23 cellular contexts compared by ENCODE assay signal in the genomic region with DNA sequence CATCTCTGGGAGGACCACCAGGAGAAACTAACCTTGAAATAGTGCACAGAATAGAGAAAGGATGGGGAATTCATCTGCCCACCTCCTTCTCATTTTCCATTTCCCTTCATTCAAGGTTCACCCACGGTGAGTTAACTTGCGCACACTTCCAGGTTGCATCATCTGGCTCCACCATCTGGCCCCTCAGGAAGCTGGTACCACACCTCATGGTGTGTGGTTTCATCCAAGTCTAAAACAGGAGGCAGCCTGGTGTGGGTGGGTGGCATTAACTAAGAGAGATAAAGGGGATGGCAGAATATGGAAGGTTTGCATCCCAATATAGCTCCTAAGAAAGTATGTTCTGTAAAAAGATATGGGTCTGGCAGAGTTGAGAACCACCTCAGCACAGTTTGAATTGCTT. TPM values are rescaled to one million over a fixed set of nuclear protein-coding genes. Genes with fewer than 3 reads are reported as not detected.
A peak's percentile ranks its signal among the peaks of the same experiment; 100 is the strongest.
DNase-seq lines count a peak whose midpoint lies in the region; ATAC-seq, FAIRE-seq and TF ChIP-seq lines count a peak whose summit lies in the region.
"Had no signal": no experiment of that assay in that cellular context is flagged by ENCODE, and none has a peak within 500 bp of the region (broad histone marks: within the 10 kb centered on the region; RNA-seq: fewer than 3 reads in every experiment).

No MANE protein-coding gene starts in this region.

- H3K27ac ChIP-seq in K562 (ENCODE audit: extremely low read depth, low read depth, low read length) = no peak overlapping the region
- H3K27ac ChIP-seq in hepatocyte = no peak overlapping the region
- H3K27ac ChIP-seq: GM23248, RWPE1, SJCRH30 had no signal

- no peaks in the 10 kb centered on the region; the same call in 1 of the 2 replicates for H4K20me1 ChIP-seq in K562 (replicated peaks; ENCODE audit: control insufficient read depth, insufficient read depth, low read length)
- no peaks in the 10 kb centered on the region for H4K20me1 ChIP-seq in hepatocyte (ENCODE audit: insufficient read depth, poor library complexity, severe bottlenecking)

- no peak for FAIRE-seq in K562 (lab: Jason Lieb, UNC)
- FAIRE-seq: GM12891 had no signal

- H3K9ac ChIP-seq in K562 (ENCODE audit: insufficient read depth in 1 of 2, low read depth in 2 of 2, low read length in 2 of 2) = no peak overlapping the region
- H3K9ac ChIP-seq: GM23248 had no signal

- BruUV-seq in K562 (replicated peaks; lab: Mats Ljungman, UMichigan) = no TSS peak

- no peak for TF ChIP-seq RAD21 in K562 (CRISPR knock-in tag; conservative IDR thresholded peaks at IDR 0.05 in 1 of 2, IDR thresholded peaks at IDR 0.05 in 1 of 2)

- H2AFZ ChIP-seq in K562 (ENCODE audit: low read depth, low read length) = no peak overlapping the region
- no peak overlapping the region for H2AFZ ChIP-seq in hepatocyte
- H2AFZ ChIP-seq: GM23248 had no signal

- POLR2A ChIA-PET in K562 (lab: Yijun Ruan, JAX) = no interaction called here

- H3K79me2 ChIP-seq in K562 (ENCODE audit: control insufficient read depth, insufficient read depth, low read length) = no peaks in the 10 kb centered on the region
- no peaks in the 10 kb centered on the region for H3K79me2 ChIP-seq in hepatocyte

- CTCF ChIA-PET in K562 (lab: Yijun Ruan, JAX; ENCODE audit: low intra/inter-chr PET ratio) = no interaction called here

- TF ChIP-seq CTCF in K562 (IDR thresholded peaks at IDR 0.05 in 2 of 3, conservative IDR thresholded peaks at IDR 0.05 in 1 of 3; ENCODE audit: insufficient read depth in 2 of 3, low read depth in 1 of 3, low read length in 3 of 3) (no peak), hepatocyte (IDR thresholded peaks at IDR 0.05; ENCODE audit: poor library complexity) (no peak)

- peaks cover 0 to 4% of the 10 kb centered on the region in 2 experiments; a peak in 1 of 5 replicates for H3K27me3 ChIP-seq in K562 (ENCODE audit: control insufficient read depth in 2 of 2, insufficient read depth in 2 of 2, low read length in 2 of 2)
- no peaks in the 10 kb centered on the region for H3K27me3 ChIP-seq in hepatocyte
- H3K27me3 ChIP-seq: SJCRH30 had no signal

- H3K4me1 ChIP-seq in K562 (replicated peaks in 1 of 2; ENCODE audit: control insufficient read depth in 2 of 2, insufficient read depth in 2 of 2, low read length in 2 of 2) (peaks cover 0 to 7% of the 10 kb centered on the region in 2 experiments; a peak in 2 of 5 replicates), hepatocyte (ENCODE audit: insufficient read depth) (peaks cover 6% of the 10 kb centered on the region)

- no peak for TF ChIP-seq POLR2A in K562 (conservative IDR thresholded peaks at IDR 0.05)

- no peaks in the 10 kb centered on the region for H3K9me1 ChIP-seq in K562 (ENCODE audit: control insufficient read depth, insufficient read depth, low read length)

- 14% methylated on average over 2 of the region's 2 CpGs for WGBS in K562 (ENCODE audit: insufficient coverage, low coverage, missing lambda C conversion rate)
- 96% methylated on average over 2 of the region's 2 CpGs for WGBS in hepatocyte (ENCODE audit: low lambda C conversion rate, missing lambda C conversion rate)

- TF ChIP-seq EP300 in K562 (IDR thresholded peaks at IDR 0.05; ENCODE audit: low read length) = no peak

- peaks cover 0 to 10% of the 10 kb centered on the region in 2 donors for H3K9me3 Mint-ChIP-seq in stimulated activated naive CD8-positive, alpha-beta T cell treated with anti-CD3 and anti-CD28 coated beads, Interleukin-15, amount 100 ng/mL, for 72 hours

- no peaks in the 10 kb centered on the region for H3K9me2 ChIP-seq in hepatocyte (replicated peaks; ENCODE audit: insufficient read depth)

- peak; percentile 7 for DNase-seq in NCI-H82 (lab: John Stamatoyannopoulos, UW)
- DNase-seq in NCI-H82 treated with DMSO at 0.1 percent for 48 hours (lab: John Stamatoyannopoulos, UW; ENCODE audit: unreplicated experiment) = no peak
- DNase-seq in Jurkat, Clone E6-1 (ENCODE audit: low read depth, low spot score) = peak; percentile 9
- no peak for DNase-seq in K562 (ENCODE audit: extremely low read depth in 1 of 4, low spot score in 3 of 4)
- no peak for DNase-seq in stimulated activated naive CD8-positive, alpha-beta T cell treated with anti-CD3 and anti-CD28 coated beads, Interleukin-15, amount 100 ng/mL, for 72 hours
- DNase-seq in activated CD4-positive, alpha-beta T cell treated with anti-CD3 and anti-CD28 coated beads for 4 hours = no peak
- DNase-seq in SK-N-DZ (ENCODE audit: low spot score) = no peak
- no peak for DNase-seq in hepatocyte (ENCODE audit: low spot score)
- DNase-seq: COR-L47; GM23248; KBM-7; NCI-H1417 treated with DMSO at 0.1 percent for 48 hours; NCI-H2081; NCI-H2227 treated with DMSO at 0.1 percent for 48 hours; NCI-H524 treated with DMSO at 0.1 percent for 48 hours; NK-92 treated with Interleukin-12 subunit alpha and Interleukin-12 subunit beta, amount 100 ng/mL, for 24 hours; SJCRH30; SW 1271 had no signal

- peaks cover 35% of the 10 kb centered on the region for H3K27me3 Mint-ChIP-seq in stimulated activated naive CD8-positive, alpha-beta T cell treated with anti-CD3 and anti-CD28 coated beads, Interleukin-15, amount 100 ng/mL, for 72 hours

- H3K27ac Mint-ChIP-seq in stimulated activated naive CD8-positive, alpha-beta T cell treated with anti-CD3 and anti-CD28 coated beads, Interleukin-15, amount 100 ng/mL, for 72 hours = peak overlapping the region in 1 of 2 donors; percentile 22
- H3K27ac Mint-ChIP-seq: CD14-positive monocyte had no signal

- H3K4me3 ChIP-seq in Jurkat, Clone E6-1 (ENCODE audit: low read length) = no peak overlapping the region
- H3K4me3 ChIP-seq in K562 (no peak overlapping the region), hepatocyte (no peak overlapping the region)
- H3K4me3 ChIP-seq: GM23248, SJCRH30 had no signal

- ATAC-seq in K562 = no peak
- ATAC-seq in stimulated activated naive CD8-positive, alpha-beta T cell treated with anti-CD3 and anti-CD28 coated beads, Interleukin-15, amount 100 ng/mL, for 72 hours = no peak

- no peaks in the 10 kb centered on the region for H3K9me3 ChIP-seq in K562 (replicated peaks; ENCODE audit: control insufficient read depth, insufficient read depth, low read depth, low read length)
- H3K9me3 ChIP-seq in hepatocyte (ENCODE audit: low read depth) = peaks cover 11% of the 10 kb centered on the region

- in situ Hi-C loops in K562 (cut with MboI) = no loop called here

- intact Hi-C loops in K562 (cut with micrococcal nuclease) = no loop called here

- peak overlapping the region; percentile 6 to 24 for H3K4me3 Mint-ChIP-seq in stimulated activated naive CD8-positive, alpha-beta T cell treated with anti-CD3 and anti-CD28 coated beads, Interleukin-15, amount 100 ng/mL, for 72 hours
- H3K4me3 Mint-ChIP-seq: CD14-positive monocyte had no signal

- H3K36me3 ChIP-seq in K562 (ENCODE audit: control insufficient read depth, insufficient read depth, low read length) = no peaks in the 10 kb centered on the region
- H3K36me3 ChIP-seq in hepatocyte (replicated peaks; ENCODE audit: insufficient read depth, low read depth) = peaks cover 10% of the 10 kb centered on the region
- H3K36me3 ChIP-seq: SJCRH30 had no signal

- H3K4me2 ChIP-seq in K562 (ENCODE audit: insufficient read depth, low read length) = no peak overlapping the region
- H3K4me2 ChIP-seq in hepatocyte = no peak overlapping the region

- H3K4me1 Mint-ChIP-seq in stimulated activated naive CD8-positive, alpha-beta T cell treated with anti-CD3 and anti-CD28 coated beads, Interleukin-15, amount 100 ng/mL, for 72 hours = peaks cover 47% of the 10 kb centered on the region

RNA-seq across cellular contexts. Expression of a gene that starts 3.8 kb away (rescaled TPM):
- polyA plus RNA-seq in Jurkat, Clone E6-1 (2012; ENCODE audit: insufficient read depth, insufficient read length) = not detected
- 0.46 and 1.1 TPM in 2 replicates for total RNA-seq in K562 (2011; cell fraction: chromatin; rRNA removed; ENCODE audit: low replicate concordance)
- total RNA-seq in K562 (2011; cell fraction: nucleolus; rRNA removed) = 0.50 and 0.53 TPM in 2 replicates
- 0.31 and 0.51 TPM in 2 replicates for total RNA-seq in K562 (2011; cell fraction: nucleoplasm; rRNA removed)
- 0.12 and 0.27 TPM in 2 replicates for total RNA-seq in K562 (2014; rRNA removed)
- 0.22 and 0.29 TPM in 2 replicates for total RNA-seq in K562 (2014; rRNA removed; fragmentation: Illumina TruSeq; extraction: Trizol)
- 0.22 and 0.23 TPM in 2 replicates for total RNA-seq in K562 (2015; rRNA removed; fragmentation: Illumina TruSeq; extraction: Trizol)
- 0.24 and 0.34 TPM in 2 replicates for total RNA-seq in K562 (2021)
- polyA plus RNA-seq in K562 (2011; rRNA removed) = 0.05 and 0.06 TPM in 2 replicates
- polyA plus RNA-seq in K562 (2011; cell fraction: cytosol; rRNA removed) = 0.01 TPM in 1 of 2 replicates, not detected in the other
- polyA plus RNA-seq in K562 (2011; cell fraction: nucleus; rRNA removed) = 0.13 and 0.23 TPM in 2 replicates
- polyA plus RNA-seq in K562 (2012) = 0.14 and 0.98 TPM in 2 replicates
- polyA plus RNA-seq in K562 (2014; fragmentation: Illumina TruSeq; extraction: Trizol) = 0.21 TPM in 2 replicates
- polyA plus RNA-seq in K562 (2014; fragmentation: Nextera tagmentation; extraction: Ambion mirVana) = under 1 TPM in 1 of 2 experiments, not detected in 1; 0.08 TPM
- 0.19 and 0.21 TPM in 2 replicates for polyA plus RNA-seq in K562 (2014; rRNA removed)
- polyA minus RNA-seq in K562 (2011; rRNA and poly(A)+ RNA removed) = 0.04 and 0.09 TPM in 2 replicates
- not detected in 2 replicates for polyA minus RNA-seq in K562 (2011; cell fraction: cytosol; rRNA and poly(A)+ RNA removed)
- polyA minus RNA-seq in K562 (2011; cell fraction: nucleus; rRNA and poly(A)+ RNA removed) = 0.11 TPM in 1 of 2 replicates, not detected in the other
- polyA plus RNA-seq in SK-N-DZ (2014; cell fraction: cytosol; rRNA removed) = 22.1 and 22.2 TPM in 2 replicates
- 46.5 and 74.9 TPM in 2 replicates for polyA plus RNA-seq in SK-N-DZ (2014; cell fraction: nucleus; rRNA removed)
- 9.2 and 12.6 TPM in 2 replicates for total RNA-seq in hepatocyte
- 6.3 and 8.8 TPM in 2 replicates for polyA plus RNA-seq in hepatocyte
- total RNA-seq: MCF 10A had no signal
- polyA plus RNA-seq: CD14-positive monocyte had no signal

RNA-seq across cellular contexts. Expression of a gene that starts 40.9 kb away (rescaled TPM):
- polyA plus RNA-seq in Jurkat, Clone E6-1 (2012; ENCODE audit: insufficient read depth, insufficient read length) = not detected
- total RNA-seq in K562 (2011; cell fraction: chromatin; rRNA removed; ENCODE audit: low replicate concordance) = not detected in 2 replicates
- not detected in 2 replicates for total RNA-seq in K562 (2011; cell fraction: nucleolus; rRNA removed)
- total RNA-seq in K562 (2011; cell fraction: nucleoplasm; rRNA removed) = not detected in 2 replicates
- not detected in 2 replicates for total RNA-seq in K562 (2014; rRNA removed)
- total RNA-seq in K562 (2014; rRNA removed; fragmentation: Illumina TruSeq; extraction: Trizol) = not detected in 2 replicates
- total RNA-seq in K562 (2015; rRNA removed; fragmentation: Illumina TruSeq; extraction: Trizol) = not detected in 2 replicates
- not detected in 2 replicates for total RNA-seq in K562 (2021)
- not detected in 2 replicates for polyA plus RNA-seq in K562 (2011; rRNA removed)
- polyA plus RNA-seq in K562 (2011; cell fraction: cytosol; rRNA removed) = not detected in 2 replicates
- polyA plus RNA-seq in K562 (2011; cell fraction: nucleus; rRNA removed) = 0.06 TPM in 1 of 2 replicates, not detected in the other
- polyA plus RNA-seq in K562 (2012) = not detected in 2 replicates
- not detected in 2 replicates for polyA plus RNA-seq in K562 (2014; fragmentation: Illumina TruSeq; extraction: Trizol)
- not detected for polyA plus RNA-seq in K562 (2014; fragmentation: Nextera tagmentation; extraction: Ambion mirVana)
- polyA plus RNA-seq in K562 (2014; rRNA removed) = not detected in 2 replicates
- not detected in 2 replicates for polyA minus RNA-seq in K562 (2011; rRNA and poly(A)+ RNA removed)
- polyA minus RNA-seq in K562 (2011; cell fraction: cytosol; rRNA and poly(A)+ RNA removed) = not detected in 2 replicates
- not detected in 2 replicates for polyA minus RNA-seq in K562 (2011; cell fraction: nucleus; rRNA and poly(A)+ RNA removed)
- polyA plus RNA-seq in SK-N-DZ (2014; cell fraction: cytosol; rRNA removed) = not detected in 2 replicates
- not detected in 2 replicates for polyA plus RNA-seq in SK-N-DZ (2014; cell fraction: nucleus; rRNA removed)
- not detected in 2 replicates for total RNA-seq in hepatocyte
- polyA plus RNA-seq in hepatocyte = not detected in 2 replicates
- total RNA-seq: A172, GM23248, MCF 10A, SJCRH30 had no signal
- polyA plus RNA-seq: CD14-positive monocyte, GM23248 had no signal

Comparison
In these comparisons a context has a peak if more than half of its experiments do, and no peak if none do; other contexts are left out.
1. DNase-seq: peak in NCI-H82 (single experiment) and Jurkat, Clone E6-1 (single experiment); none in NCI-H82 treated with DMSO at 0.1 percent for 48 hours (single experiment), K562 (0 of 4), stimulated activated naive CD8-positive, alpha-beta T cell treated with anti-CD3 and anti-CD28 coated beads, Interleukin-15, amount 100 ng/mL, for 72 hours (0 of 2), activated CD4-positive, alpha-beta T cell treated with anti-CD3 and anti-CD28 coated beads for 4 hours (0 of 2), SK-N-DZ (single experiment) and hepatocyte (single experiment).